In genomic region chr11:7279676-7280075, GRCh38 we compare ENCODE assay signal across 10 cellular contexts. TPM values are rescaled to one million over a fixed set of nuclear protein-coding genes. Genes with fewer than 3 reads are reported as not detected.
"Had no signal": no experiment of that assay in that cellular context is flagged by ENCODE, and none has a peak within 500 bp of the region (broad histone marks: within the 10 kb centered on the region; RNA-seq: fewer than 3 reads in every experiment).

No MANE protein-coding gene starts in this region.

- H3K27ac Mint-ChIP-seq: GM23338, H9, HFFc6 had no signal

- H3K4me3 ChIP-seq: GM23248, GM23338, HAP-1 had no signal

- H3K9me3 Mint-ChIP-seq: H9 had no signal

- H3K4me3 Mint-ChIP-seq: GM23338, H9, HFFc6 had no signal

- H3K27ac ChIP-seq: GM23248 had no signal

- H3K36me3 ChIP-seq: HAP-1 had no signal

- H3K9ac ChIP-seq: GM23248 had no signal

- H3K9me3 ChIP-seq: HAP-1 had no signal

- H2AFZ ChIP-seq: GM23248, GM23338 had no signal

- ATAC-seq: GM23338, HCT116 had no signal

- DNase-seq: GM23248, GOT3, H7, H9, HCEC 1CT, HFFc6 had no signal

- H3K4me1 ChIP-seq: HAP-1 had no signal

- H3K4me2 ChIP-seq: GM23338 had no signal

RNA-seq across cellular contexts. Expression of gene SYT9, which starts 28.0 kb away (rescaled TPM):
- total RNA-seq: GM23248, H4, HFFc6 had no signal
- polyA plus RNA-seq: GM23248 had no signal
